In the genomic region with DNA sequence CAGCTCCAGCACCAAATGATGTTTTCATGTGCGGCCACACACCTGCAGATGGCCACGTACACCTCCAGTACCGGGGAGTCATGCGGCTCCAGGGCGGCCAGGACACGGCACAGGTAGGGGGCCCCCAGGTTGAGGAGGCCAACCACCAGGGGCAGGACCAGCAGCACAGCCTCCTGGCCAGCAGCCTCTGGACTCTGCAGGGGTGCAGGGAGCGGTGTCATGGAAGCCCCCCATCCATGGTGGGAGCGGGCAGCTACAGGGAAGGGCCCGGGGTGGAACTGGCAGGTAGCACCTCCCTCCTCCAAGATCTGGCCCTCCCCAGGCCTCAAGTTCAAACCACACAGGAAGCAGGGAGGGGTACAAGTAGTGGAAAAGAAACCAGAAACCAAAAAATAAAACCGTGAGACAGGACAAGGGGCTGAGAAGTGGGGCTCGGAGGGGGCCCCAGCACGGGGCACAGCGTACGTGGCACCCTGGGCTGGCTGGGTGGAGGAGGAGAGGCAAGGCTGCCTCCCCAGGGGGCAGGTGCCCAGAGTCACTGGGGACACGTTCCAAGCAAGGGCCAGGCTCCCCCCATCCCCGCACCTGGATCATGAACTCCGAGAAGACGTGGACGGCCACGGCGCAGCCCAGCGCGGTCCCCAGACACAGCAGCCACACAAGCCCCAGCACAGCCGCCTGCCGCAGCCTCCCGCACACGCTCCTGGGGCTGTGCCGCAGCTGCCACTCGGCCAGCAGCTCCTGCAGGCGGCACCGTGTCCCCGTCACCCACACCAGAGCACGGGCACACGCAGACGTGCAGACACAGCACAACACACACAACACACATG, we compare ENCODE assay signal across 12 cellular contexts. TPM values are rescaled to one million over a fixed set of nuclear protein-coding genes. Genes with fewer than 3 reads are reported as not detected.
A peak's percentile ranks its signal among the peaks of the same experiment; 100 is the strongest.
DNase-seq lines count a peak whose midpoint lies in the region; ATAC-seq, FAIRE-seq and TF ChIP-seq lines count a peak whose summit lies in the region.
"Had no signal": no experiment of that assay in that cellular context is flagged by ENCODE, and none has a peak within 500 bp of the region (broad histone marks: within the 10 kb centered on the region; RNA-seq: fewer than 3 reads in every experiment).

No MANE protein-coding gene starts in this region.

- H3K4me1 ChIP-seq in K562 (replicated peaks in 1 of 2; ENCODE audit: control insufficient read depth in 2 of 2, insufficient read depth in 2 of 2, low read length in 2 of 2) = peaks cover under 1 to 74% of the 10 kb centered on the region in 2 experiments; a peak in 3 of 5 replicates

- peaks cover 2% of the 10 kb centered on the region; the same call in 1 of the 2 replicates for H4K20me1 ChIP-seq in K562 (replicated peaks; ENCODE audit: control insufficient read depth, insufficient read depth, low read length)

- no peaks in the 10 kb centered on the region for H3K27me3 Mint-ChIP-seq in T-cell

- H3K4me2 ChIP-seq in K562 (ENCODE audit: insufficient read depth, low read length) = no peak overlapping the region

- peak overlapping the region; percentile 96 to 97 for H3K27ac Mint-ChIP-seq in T-cell

- H3K4me1 Mint-ChIP-seq in T-cell = peaks cover 57 to 72% (median 65%) of the 10 kb centered on the region in 3 donors

- peak overlapping the region; percentile 74 to 99 (median 77) for H3K4me3 Mint-ChIP-seq in T-cell
- H3K4me3 Mint-ChIP-seq: neural crest cell had no signal

- peaks cover 95% of the 10 kb centered on the region for H3K36me3 ChIP-seq in K562 (ENCODE audit: control insufficient read depth, insufficient read depth, low read length)

- no peaks in the 10 kb centered on the region for H3K27me3 ChIP-seq in K562 (ENCODE audit: control insufficient read depth in 2 of 2, insufficient read depth in 2 of 2, low read length in 2 of 2)

- ATAC-seq in T-cell (replicated peaks in 1 of 4) (peak; percentile 59 to 67 (median 64)), K562 (no peak), GM21737 (IDR thresholded peaks at IDR 0.05; ENCODE audit: unreplicated experiment) (no peak), HG03469 (IDR thresholded peaks at IDR 0.05; ENCODE audit: unreplicated experiment) (no peak)

- no peak for TF ChIP-seq RAD21 in K562 (CRISPR knock-in tag; conservative IDR thresholded peaks at IDR 0.05 in 1 of 2, IDR thresholded peaks at IDR 0.05 in 1 of 2)

- no peak for FAIRE-seq in K562 (lab: Jason Lieb, UNC)
- FAIRE-seq: endometrium had no signal

- no peaks in the 10 kb centered on the region for H3K9me1 ChIP-seq in K562 (ENCODE audit: control insufficient read depth, insufficient read depth, low read length)

- DNase-seq in activated CD8-positive, alpha-beta memory T cell treated with anti-CD3 and anti-CD28 coated beads, Interleukin-2, amount 50 U/mL, for 48 hours = peak; percentile 71
- no peak for DNase-seq in activated CD8-positive, alpha-beta memory T cell treated with anti-CD3 and anti-CD28 coated beads for 24 hours
- DNase-seq in T-cell (peak in 31 of 34 experiments; percentile 47 to 77 (median 57)), K562 (ENCODE audit: extremely low read depth in 1 of 4, low spot score in 3 of 4) (peak in 1 of 4 experiments; percentile 8), NCI-H345 (lab: John Stamatoyannopoulos, UW) (no peak)
- peak; percentile 44 to 86 (median 66) for DNase-seq in stimulated activated naive CD4-positive, alpha-beta T cell (lab: John Stamatoyannopoulos, UW)

- H3K9me3 ChIP-seq in K562 (replicated peaks; ENCODE audit: control insufficient read depth, insufficient read depth, low read depth, low read length) = no peaks in the 10 kb centered on the region

- H3K27ac ChIP-seq in K562 (ENCODE audit: extremely low read depth, low read depth, low read length) = no peak overlapping the region
- H3K27ac ChIP-seq: SK-N-MC had no signal

- H3K36me3 Mint-ChIP-seq in T-cell = peaks cover 28% of the 10 kb centered on the region

- H3K9me3 Mint-ChIP-seq in T-cell = no peaks in the 10 kb centered on the region
- H3K9me3 Mint-ChIP-seq: neural crest cell had no signal

- H2AFZ ChIP-seq in K562 (ENCODE audit: low read depth, low read length) = no peak overlapping the region

- POLR2A ChIA-PET in T-cell (lab: Charles Lee) (no interaction called here), K562 (lab: Yijun Ruan, JAX) (interaction anchor here (0.6 to 2.4 kb wide), 3 partner anchors 9 to 105 kb away, joined by 3 to 6 read pairs (median 4); a partner anchor contains a TSS)

- no TSS peak for BruUV-seq in K562 (replicated peaks; lab: Mats Ljungman, UMichigan)

- no peak for TF ChIP-seq EP300 in K562 (IDR thresholded peaks at IDR 0.05; ENCODE audit: low read length)

- no peak for TF ChIP-seq CTCF in K562 (IDR thresholded peaks at IDR 0.05 in 2 of 3, conservative IDR thresholded peaks at IDR 0.05 in 1 of 3; ENCODE audit: insufficient read depth in 2 of 3, low read depth in 1 of 3, low read length in 3 of 3)

- CTCF ChIA-PET in T-cell (lab: Charles Lee) = interaction anchor here (0.6 to 1.3 kb wide), 2 partner anchors 9 to 982 kb away, joined by 5 to 6 read pairs; a partner anchor contains a TSS
- CTCF ChIA-PET in K562 (lab: Yijun Ruan, JAX; ENCODE audit: low intra/inter-chr PET ratio) = no interaction called here

- H3K9ac ChIP-seq in K562 (ENCODE audit: insufficient read depth in 1 of 2, low read depth in 2 of 2, low read length in 2 of 2) = peak overlapping the region in 1 of 2 experiments; percentile 51; a peak in 1 of 4 replicates

- in situ Hi-C loops in K562 (cut with MboI) = no loop called here

- no peak for TF ChIP-seq POLR2A in K562 (conservative IDR thresholded peaks at IDR 0.05)

- H3K79me2 ChIP-seq in K562 (ENCODE audit: control insufficient read depth, insufficient read depth, low read length) = peaks cover 47% of the 10 kb centered on the region

- 95% methylated on average over 29 of the region's 35 CpGs for WGBS in K562 (ENCODE audit: insufficient coverage, low coverage, missing lambda C conversion rate)

- no peak overlapping the region for H3K4me3 ChIP-seq in K562
- H3K4me3 ChIP-seq: SK-N-MC had no signal

- intact Hi-C loops in K562 (cut with micrococcal nuclease) = no loop called here

RNA-seq across cellular contexts. Expression of a gene that starts 7.4 kb away (rescaled TPM):
- total RNA-seq in T-cell (100 to 1,000 TPM; 616 to 847 (median 698) TPM), K562 (2014; rRNA removed) (183 and 200 TPM in 2 replicates), K562 (2014; rRNA removed; fragmentation: Illumina TruSeq; extraction: Trizol) (30.2 and 33.0 TPM in 2 replicates), K562 (2015; rRNA removed; fragmentation: Illumina TruSeq; extraction: Trizol) (64.8 and 66.9 TPM in 2 replicates), K562 (2021) (304 and 351 TPM in 2 replicates)
- total RNA-seq in K562 (2011; cell fraction: chromatin; rRNA removed; ENCODE audit: low replicate concordance) = 470 and 1,385 TPM in 2 replicates
- 924 and 982 TPM in 2 replicates for total RNA-seq in K562 (2011; cell fraction: nucleolus; rRNA removed)
- total RNA-seq in K562 (2011; cell fraction: nucleoplasm; rRNA removed) = 574 and 584 TPM in 2 replicates
- polyA plus RNA-seq in K562 (2011; rRNA removed) (66.9 and 116 TPM in 2 replicates), K562 (2014; fragmentation: Illumina TruSeq; extraction: Trizol) (36.6 and 87.5 TPM in 2 replicates), K562 (2014; fragmentation: Nextera tagmentation; extraction: Ambion mirVana) (1 to 10 TPM; 4.1 to 8.2 TPM), K562 (2014; rRNA removed) (201 and 246 TPM in 2 replicates)
- 66.0 and 200 TPM in 2 replicates for polyA plus RNA-seq in K562 (2011; cell fraction: cytosol; rRNA removed)
- 537 and 1,067 TPM in 2 replicates for polyA plus RNA-seq in K562 (2011; cell fraction: nucleus; rRNA removed)
- polyA plus RNA-seq in K562 (2012) = 156 and 191 TPM in 2 replicates
- 21.1 and 34.2 TPM in 2 replicates for polyA minus RNA-seq in K562 (2011; rRNA and poly(A)+ RNA removed)
- polyA minus RNA-seq in K562 (2011; cell fraction: cytosol; rRNA and poly(A)+ RNA removed) = 97.7 and 104 TPM in 2 replicates
- polyA minus RNA-seq in K562 (2011; cell fraction: nucleus; rRNA and poly(A)+ RNA removed) = 176 and 224 TPM in 2 replicates

RNA-seq across cellular contexts. Expression of a gene that starts 9.4 kb away (rescaled TPM):
- total RNA-seq in T-cell (100 to 1,000 TPM; 301 to 631 (median 431) TPM), K562 (2014; rRNA removed) (4.8 TPM in 2 replicates), K562 (2014; rRNA removed; fragmentation: Illumina TruSeq; extraction: Trizol) (1.0 and 1.3 TPM in 2 replicates), K562 (2015; rRNA removed; fragmentation: Illumina TruSeq; extraction: Trizol) (1.3 TPM in 2 replicates), K562 (2021) (8.3 and 10.3 TPM in 2 replicates)
- total RNA-seq in K562 (2011; cell fraction: chromatin; rRNA removed; ENCODE audit: low replicate concordance) = 23.0 and 64.6 TPM in 2 replicates
- total RNA-seq in K562 (2011; cell fraction: nucleolus; rRNA removed) = 33.3 and 43.0 TPM in 2 replicates
- 24.9 and 26.8 TPM in 2 replicates for total RNA-seq in K562 (2011; cell fraction: nucleoplasm; rRNA removed)
- polyA plus RNA-seq in K562 (2011; rRNA removed) (3.5 and 6.1 TPM in 2 replicates), K562 (2014; fragmentation: Illumina TruSeq; extraction: Trizol) (2.8 and 5.7 TPM in 2 replicates), K562 (2014; fragmentation: Nextera tagmentation; extraction: Ambion mirVana) (under 1 TPM; 0.13 to 0.21 TPM), K562 (2014; rRNA removed) (4.1 and 10.9 TPM in 2 replicates)
- polyA plus RNA-seq in K562 (2011; cell fraction: cytosol; rRNA removed) = 1.9 and 10.1 TPM in 2 replicates
- 15.8 and 47.9 TPM in 2 replicates for polyA plus RNA-seq in K562 (2011; cell fraction: nucleus; rRNA removed)
- polyA plus RNA-seq in K562 (2012) = 7.4 and 8.2 TPM in 2 replicates
- 2.4 and 2.5 TPM in 2 replicates for polyA minus RNA-seq in K562 (2011; rRNA and poly(A)+ RNA removed)
- 2.2 and 4.6 TPM in 2 replicates for polyA minus RNA-seq in K562 (2011; cell fraction: cytosol; rRNA and poly(A)+ RNA removed)
- polyA minus RNA-seq in K562 (2011; cell fraction: nucleus; rRNA and poly(A)+ RNA removed) = 9.6 and 12.8 TPM in 2 replicates

RNA-seq across cellular contexts. Expression of a gene that starts 25.0 kb away (rescaled TPM):
- under 1 TPM in 1 of 5 donors, not detected in 4; 0.73 TPM for total RNA-seq in T-cell
- total RNA-seq in K562 (2011; cell fraction: chromatin; rRNA removed; ENCODE audit: low replicate concordance) = 66.4 and 86.5 TPM in 2 replicates
- total RNA-seq in K562 (2011; cell fraction: nucleolus; rRNA removed) = 51.9 and 66.7 TPM in 2 replicates
- 36.2 and 47.7 TPM in 2 replicates for total RNA-seq in K562 (2011; cell fraction: nucleoplasm; rRNA removed)
- total RNA-seq in K562 (2014; rRNA removed) = 16.8 and 17.3 TPM in 2 replicates
- 7.1 and 7.5 TPM in 2 replicates for total RNA-seq in K562 (2014; rRNA removed; fragmentation: Illumina TruSeq; extraction: Trizol)
- total RNA-seq in K562 (2015; rRNA removed; fragmentation: Illumina TruSeq; extraction: Trizol) = 4.0 and 5.8 TPM in 2 replicates
- total RNA-seq in K562 (2021) = 16.4 and 18.9 TPM in 2 replicates
- polyA plus RNA-seq in K562 (2011; rRNA removed) = 15.9 and 16.2 TPM in 2 replicates
- 11.8 and 31.5 TPM in 2 replicates for polyA plus RNA-seq in K562 (2011; cell fraction: cytosol; rRNA removed)
- polyA plus RNA-seq in K562 (2011; cell fraction: nucleus; rRNA removed) = 30.9 and 68.9 TPM in 2 replicates
- polyA plus RNA-seq in K562 (2012) = 4.7 and 6.4 TPM in 2 replicates
- polyA plus RNA-seq in K562 (2014; fragmentation: Illumina TruSeq; extraction: Trizol) = 14.3 and 20.0 TPM in 2 replicates
- polyA plus RNA-seq in K562 (2014; fragmentation: Nextera tagmentation; extraction: Ambion mirVana) = 1 to 10 TPM; 4.1 to 7.7 TPM
- 16.4 and 19.9 TPM in 2 replicates for polyA plus RNA-seq in K562 (2014; rRNA removed)
- polyA minus RNA-seq in K562 (2011; rRNA and poly(A)+ RNA removed) = 2.7 and 10.0 TPM in 2 replicates
- 6.5 and 11.1 TPM in 2 replicates for polyA minus RNA-seq in K562 (2011; cell fraction: cytosol; rRNA and poly(A)+ RNA removed)
- polyA minus RNA-seq in K562 (2011; cell fraction: nucleus; rRNA and poly(A)+ RNA removed) = 5.6 and 11.8 TPM in 2 replicates
- total RNA-seq: neural crest cell had no signal
- polyA plus RNA-seq: urinary bladder had no signal

RNA-seq across cellular contexts. Expression of a gene that starts 47.2 kb away (rescaled TPM):
- total RNA-seq in T-cell (10 to 100 TPM; 56.0 to 86.3 (median 74.6) TPM), K562 (2014; rRNA removed) (87.8 and 120 TPM in 2 replicates), K562 (2014; rRNA removed; fragmentation: Illumina TruSeq; extraction: Trizol) (29.7 and 44.9 TPM in 2 replicates), K562 (2015; rRNA removed; fragmentation: Illumina TruSeq; extraction: Trizol) (68.0 and 68.2 TPM in 2 replicates), K562 (2021) (173 and 185 TPM in 2 replicates)
- 68.6 and 254 TPM in 2 replicates for total RNA-seq in K562 (2011; cell fraction: chromatin; rRNA removed; ENCODE audit: low replicate concordance)
- 327 and 339 TPM in 2 replicates for total RNA-seq in K562 (2011; cell fraction: nucleolus; rRNA removed)
- total RNA-seq in K562 (2011; cell fraction: nucleoplasm; rRNA removed) = 222 and 253 TPM in 2 replicates
- polyA plus RNA-seq in K562 (2011; rRNA removed) (159 and 208 TPM in 2 replicates), K562 (2014; fragmentation: Illumina TruSeq; extraction: Trizol) (167 and 172 TPM in 2 replicates), K562 (2014; fragmentation: Nextera tagmentation; extraction: Ambion mirVana) (1 to 10 TPM; 1.4 to 7.6 TPM), K562 (2014; rRNA removed) (140 and 156 TPM in 2 replicates)
- 393 and 921 TPM in 2 replicates for polyA plus RNA-seq in K562 (2011; cell fraction: cytosol; rRNA removed)
- polyA plus RNA-seq in K562 (2011; cell fraction: nucleus; rRNA removed) = 163 and 222 TPM in 2 replicates
- polyA plus RNA-seq in K562 (2012) = 104 and 149 TPM in 2 replicates
- polyA minus RNA-seq in K562 (2011; rRNA and poly(A)+ RNA removed) = 64.8 and 150 TPM in 2 replicates
- 129 and 147 TPM in 2 replicates for polyA minus RNA-seq in K562 (2011; cell fraction: cytosol; rRNA and poly(A)+ RNA removed)
- 33.9 and 38.4 TPM in 2 replicates for polyA minus RNA-seq in K562 (2011; cell fraction: nucleus; rRNA and poly(A)+ RNA removed)

Comparison
In these comparisons a context has a peak if more than half of its experiments do, and no peak if none do; other contexts are left out.
1. DNase-seq: peak in activated CD8-positive, alpha-beta memory T cell treated with anti-CD3 and anti-CD28 coated beads, Interleukin-2, amount 50 U/mL, for 48 hours (single experiment), T-cell (31 of 34) and stimulated activated naive CD4-positive, alpha-beta T cell (6 of 6); none in activated CD8-positive, alpha-beta memory T cell treated with anti-CD3 and anti-CD28 coated beads for 24 hours (single experiment) and NCI-H345 (single experiment).
2. ATAC-seq: peak in T-cell (4 of 4); none in K562 (single experiment), GM21737 (single experiment) and HG03469 (single experiment).
3. RNA of a gene that starts 9.4 kb away (total RNA-seq): 301 to 631 TPM in T-cell; 1.0 to 64.6 TPM in K562; every median in the first group is over 4 times any median in the second.